ENCODE assay signal across 1 cellular context in the genomic region with DNA sequence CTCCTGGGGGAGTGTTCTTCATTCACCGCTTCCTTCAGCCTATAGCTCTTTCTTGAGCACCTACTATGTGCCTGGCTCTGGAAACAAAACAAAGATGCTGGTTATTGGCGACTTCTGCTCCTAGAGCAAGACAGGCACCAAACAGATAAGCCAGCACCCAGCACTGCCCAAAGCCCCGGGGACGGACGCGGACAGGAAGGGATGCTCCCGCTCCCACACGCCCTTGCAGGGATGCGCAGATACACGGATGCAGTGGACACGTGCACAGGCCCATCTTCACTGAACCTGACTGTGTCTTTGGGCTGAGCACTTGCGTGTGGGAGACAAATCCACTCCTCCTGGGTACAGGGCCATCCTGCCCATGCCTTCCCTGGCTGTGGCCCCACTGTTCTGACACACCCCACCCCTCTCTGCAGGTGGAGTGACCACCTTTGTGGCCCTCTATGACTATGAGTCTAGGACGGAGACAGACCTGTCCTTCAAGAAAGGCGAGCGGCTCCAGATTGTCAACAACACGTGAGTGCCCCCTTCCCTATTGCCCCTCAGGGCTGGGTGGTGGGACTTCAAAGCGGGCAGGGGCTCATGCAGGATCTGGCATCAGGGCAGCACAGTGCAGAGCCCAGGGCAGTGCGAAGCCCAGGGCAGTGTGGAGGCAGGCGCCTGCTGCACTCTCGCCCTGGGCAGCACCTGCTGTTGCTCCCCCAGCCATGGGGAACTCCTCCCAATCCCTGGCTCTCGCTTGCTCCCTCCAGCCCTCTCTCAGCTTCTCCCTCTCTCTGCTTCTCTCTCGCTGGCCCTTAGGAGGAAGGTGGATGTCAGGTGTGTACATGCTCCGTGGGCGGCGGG.
TF ChIP-seq lines count a peak whose summit lies in the region.

No MANE protein-coding gene starts in this region.

TF ChIP-seq in IMR-90, 13 proteins besides CTCF, POLR2A, EP300 and RAD21:
- TF ChIP-seq SMC3 (IDR thresholded peaks at IDR 0.05; ENCODE audit: low read depth, low read length) (no peak), CHD1 (IDR thresholded peaks at IDR 0.05; ENCODE audit: low read depth, low read length) (no peak), NFE2L2 (IDR thresholded peaks at IDR 0.05; ENCODE audit: low read depth, low read length) (no peak), CEBPB (IDR thresholded peaks at IDR 0.05; ENCODE audit: low read depth, low read length) (no peak), MAFK (IDR thresholded peaks at IDR 0.05; ENCODE audit: low read depth, low read length) (no peak), MAZ (IDR thresholded peaks at IDR 0.05; ENCODE audit: borderline replicate concordance, low read depth, low read length) (no peak), RCOR1 (IDR thresholded peaks at IDR 0.05; ENCODE audit: insufficient replicate concordance, low read length) (no peak), FOS (IDR thresholded peaks at IDR 0.05; ENCODE audit: low read depth, low read length) (no peak), RFX5 (IDR thresholded peaks at IDR 0.05; ENCODE audit: low read depth, low read length) (no peak), MXI1 (IDR thresholded peaks at IDR 0.05; ENCODE audit: borderline replicate concordance, low read depth, low read length) (no peak), BHLHE40 (IDR thresholded peaks at IDR 0.05; ENCODE audit: low read depth, low read length) (no peak)
- TF ChIP-seq, protein P1, sequence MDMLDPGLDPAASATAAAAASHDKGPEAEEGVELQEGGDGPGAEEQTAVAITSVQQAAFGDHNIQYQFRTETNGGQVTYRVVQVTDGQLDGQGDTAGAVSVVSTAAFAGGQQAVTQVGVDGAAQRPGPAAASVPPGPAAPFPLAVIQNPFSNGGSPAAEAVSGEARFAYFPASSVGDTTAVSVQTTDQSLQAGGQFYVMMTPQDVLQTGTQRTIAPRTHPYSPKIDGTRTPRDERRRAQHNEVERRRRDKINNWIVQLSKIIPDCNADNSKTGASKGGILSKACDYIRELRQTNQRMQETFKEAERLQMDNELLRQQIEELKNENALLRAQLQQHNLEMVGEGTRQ (IDR thresholded peaks at IDR 0.05; ENCODE audit: low read depth, low read length), result no peak
- TF ChIP-seq, protein P2, sequence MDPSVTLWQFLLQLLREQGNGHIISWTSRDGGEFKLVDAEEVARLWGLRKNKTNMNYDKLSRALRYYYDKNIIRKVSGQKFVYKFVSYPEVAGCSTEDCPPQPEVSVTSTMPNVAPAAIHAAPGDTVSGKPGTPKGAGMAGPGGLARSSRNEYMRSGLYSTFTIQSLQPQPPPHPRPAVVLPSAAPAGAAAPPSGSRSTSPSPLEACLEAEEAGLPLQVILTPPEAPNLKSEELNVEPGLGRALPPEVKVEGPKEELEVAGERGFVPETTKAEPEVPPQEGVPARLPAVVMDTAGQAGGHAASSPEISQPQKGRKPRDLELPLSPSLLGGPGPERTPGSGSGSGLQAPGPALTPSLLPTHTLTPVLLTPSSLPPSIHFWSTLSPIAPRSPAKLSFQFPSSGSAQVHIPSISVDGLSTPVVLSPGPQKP (IDR thresholded peaks at IDR 0.05; ENCODE audit: borderline replicate concordance, low read depth, low read length), result no peak
